In genomic region chr1:8875216-8875861, GRCh38 we compare ENCODE assay signal across 9 cellular contexts. TPM values are rescaled to one million over a fixed set of nuclear protein-coding genes. Genes with fewer than 3 reads are reported as not detected.
DNase-seq lines count a peak whose midpoint lies in the region; ATAC-seq and TF ChIP-seq lines count a peak whose summit lies in the region.
"Had no signal": no experiment of that assay in that cellular context is flagged by ENCODE, and none has a peak within 500 bp of the region (broad histone marks: within the 10 kb centered on the region; RNA-seq: fewer than 3 reads in every experiment).

No MANE protein-coding gene starts in this region.

- peak overlapping the region; percentile 6 for H3K4me3 ChIP-seq in fibroblast of villous mesenchyme (ENCODE audit: low read depth, low read length)

- H3K36me3 Mint-ChIP-seq in stimulated activated effector memory CD8-positive, alpha-beta T cell treated with anti-CD3 and anti-CD28 coated beads, Interleukin-12 subunit alpha, Interleukin-12 subunit beta, amount 100 ng/mL, for 72 hours = peaks cover 99% of the 10 kb centered on the region

- no peak for ATAC-seq in stimulated activated effector memory CD8-positive, alpha-beta T cell treated with anti-CD3 and anti-CD28 coated beads, Interleukin-12 subunit alpha, Interleukin-12 subunit beta, amount 100 ng/mL, for 72 hours

- H3K4me1 Mint-ChIP-seq in stimulated activated effector memory CD8-positive, alpha-beta T cell treated with anti-CD3 and anti-CD28 coated beads, Interleukin-12 subunit alpha, Interleukin-12 subunit beta, amount 100 ng/mL, for 72 hours = peaks cover 53% of the 10 kb centered on the region

- no peak for TF ChIP-seq CTCF in VCaP (conservative IDR thresholded peaks at IDR 0.05)
- TF ChIP-seq CTCF in fibroblast of villous mesenchyme (IDR thresholded peaks at IDR 0.05; ENCODE audit: insufficient read depth, low read depth, low read length) = no peak

- H3K9me3 Mint-ChIP-seq in stimulated activated effector memory CD8-positive, alpha-beta T cell treated with anti-CD3 and anti-CD28 coated beads, Interleukin-12 subunit alpha, Interleukin-12 subunit beta, amount 100 ng/mL, for 72 hours = no peaks in the 10 kb centered on the region

- H3K27ac Mint-ChIP-seq in stimulated activated effector memory CD8-positive, alpha-beta T cell treated with anti-CD3 and anti-CD28 coated beads, Interleukin-12 subunit alpha, Interleukin-12 subunit beta, amount 100 ng/mL, for 72 hours = peak overlapping the region; percentile 98

- H3K27ac ChIP-seq in VCaP = peak overlapping the region; percentile 99
- H3K27ac ChIP-seq: 22Rv1 had no signal

- DNase-seq in DMS 273 (lab: John Stamatoyannopoulos, UW; ENCODE audit: unreplicated experiment) = peak; percentile 48
- no peak for DNase-seq in DMS 273 treated with DMSO at 0.1 percent for 48 hours (lab: John Stamatoyannopoulos, UW)
- no peak for DNase-seq in fibroblast of villous mesenchyme (ENCODE audit: low read depth)
- no peak for DNase-seq in stimulated activated effector memory CD8-positive, alpha-beta T cell treated with anti-CD3 and anti-CD28 coated beads, Interleukin-12 subunit alpha, Interleukin-12 subunit beta, amount 100 ng/mL, for 72 hours (ENCODE audit: low spot score in 2 of 2)
- no peak for DNase-seq in erythroblast (lab: John Stamatoyannopoulos, UW)
- no peak for DNase-seq in NCI-H226
- no peak for DNase-seq in effector CD8-positive, alpha-beta T cell (lab: John Stamatoyannopoulos, UW)

- H3K4me3 Mint-ChIP-seq in stimulated activated effector memory CD8-positive, alpha-beta T cell treated with anti-CD3 and anti-CD28 coated beads, Interleukin-12 subunit alpha, Interleukin-12 subunit beta, amount 100 ng/mL, for 72 hours = peak overlapping the region; percentile 75

- TF ChIP-seq POLR2A in erythroblast (IDR thresholded peaks at IDR 0.05; ENCODE audit: low read length) = no peak

RNA-seq across cellular contexts. Expression of gene ENO1, which starts 3.1 kb away (rescaled TPM):
- 1,401 and 1,535 TPM in 2 replicates for total RNA-seq in fibroblast of villous mesenchyme

RNA-seq across cellular contexts. Expression of gene RERE, which starts 57.9 kb away (rescaled TPM):
- 51.4 and 56.0 TPM in 2 replicates for total RNA-seq in fibroblast of villous mesenchyme
